In genomic region chr1:53766194-53766748, GRCh38 we compare ENCODE assay signal across 1 cellular context.
A peak's percentile ranks its signal among the peaks of the same experiment; 100 is the strongest.
TF ChIP-seq lines count a peak whose summit lies in the region.

No MANE protein-coding gene starts in this region.

TF ChIP-seq in K562, 482 proteins besides CTCF, POLR2A, EP300 and RAD21:
- TF ChIP-seq ELF4 (CRISPR knock-in tag; IDR thresholded peaks at IDR 0.05) (no peak), NR2C2 (CRISPR knock-in tag; IDR thresholded peaks at IDR 0.05) (no peak), NR2C2 (tag; IDR thresholded peaks at IDR 0.05) (peak; percentile 19; the same call in 1 of the 2 replicates)
